In the genomic region with DNA sequence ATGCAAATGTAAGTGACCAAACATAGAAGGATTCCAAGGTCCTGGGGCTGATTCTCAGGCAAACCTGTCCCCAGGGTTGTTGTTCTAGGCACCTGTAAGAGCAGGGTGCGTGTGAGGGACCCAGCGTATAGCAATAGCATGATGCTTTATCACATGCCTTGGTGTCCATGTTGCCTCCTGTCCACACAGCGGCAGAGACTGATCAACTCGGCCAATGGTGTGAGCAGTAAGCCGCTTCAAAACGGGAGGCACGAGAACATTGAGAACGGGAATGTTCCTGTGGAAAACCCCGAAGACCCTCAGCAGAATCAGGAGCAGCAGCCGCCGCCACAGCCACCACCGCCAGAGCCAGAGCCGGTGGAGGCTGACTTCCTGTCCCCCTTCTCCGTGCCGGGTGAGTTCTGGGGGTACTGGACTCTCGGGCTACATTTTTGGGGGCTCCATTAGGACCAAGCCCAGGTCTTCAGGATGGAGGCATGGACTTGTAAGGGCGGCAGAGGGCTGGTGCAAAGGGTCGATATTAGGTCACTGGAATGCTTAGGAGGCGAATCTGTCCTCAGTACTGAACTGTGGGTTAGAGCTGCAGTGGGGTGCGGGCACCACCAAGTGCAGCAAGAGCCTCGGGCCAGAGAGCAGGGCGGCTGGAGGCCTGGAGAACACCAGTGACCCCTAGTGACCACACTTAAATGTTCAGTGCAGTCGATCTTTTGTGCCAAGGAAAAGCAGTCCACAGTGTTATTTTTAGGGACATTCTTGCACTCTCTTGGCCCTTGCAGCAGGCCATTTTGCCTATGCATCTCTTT, we compare ENCODE assay signal across 8 cellular contexts. TPM values are rescaled to one million over a fixed set of nuclear protein-coding genes. Genes with fewer than 3 reads are reported as not detected.
DNase-seq lines count a peak whose midpoint lies in the region; ATAC-seq, FAIRE-seq and TF ChIP-seq lines count a peak whose summit lies in the region.

No MANE protein-coding gene starts in this region.

- no peaks in the 10 kb centered on the region for H3K36me3 ChIP-seq in GM06990 (ENCODE audit: control insufficient read depth, insufficient read depth, low read length)
- H3K36me3 ChIP-seq in MM.1S (replicated peaks; ENCODE audit: insufficient read depth, low read length): no peaks in the 10 kb centered on the region
- H3K36me3 ChIP-seq in WERI-Rb-1: no peaks in the 10 kb centered on the region
- no peaks in the 10 kb centered on the region for H3K36me3 ChIP-seq in psoas muscle (ENCODE audit: insufficient read depth in 1 of 2, low read depth in 1 of 2)

- H3K9me3 ChIP-seq in A549 (no peaks in the 10 kb centered on the region), MM.1S (replicated peaks; ENCODE audit: insufficient read depth, low read length) (no peaks in the 10 kb centered on the region), WERI-Rb-1 (ENCODE audit: severe bottlenecking) (no peaks in the 10 kb centered on the region), psoas muscle (no peaks in the 10 kb centered on the region)

- peak; percentile 89 to 93 for ATAC-seq in A549
- ATAC-seq in psoas muscle: peak; percentile 54 to 78 (median 76)
- no peak for ATAC-seq in HG02763 (IDR thresholded peaks at IDR 0.05; ENCODE audit: unreplicated experiment)
- no peak for ATAC-seq in GM21423 (IDR thresholded peaks at IDR 0.05; ENCODE audit: unreplicated experiment)

- no peaks in the 10 kb centered on the region for H3K79me2 ChIP-seq in MM.1S (ENCODE audit: low read length)

- H3F3A ChIP-seq in MM.1S (ENCODE audit: insufficient read depth, low read length): no peaks in the 10 kb centered on the region

- TF ChIP-seq EP300 in A549 (IDR thresholded peaks at IDR 0.05): no peak

- peak; percentile 91 to 92 for TF ChIP-seq RAD21 in A549 (conservative IDR thresholded peaks at IDR 0.05 in 1 of 2, IDR thresholded peaks at IDR 0.05 in 1 of 2)

- H3K4me2 ChIP-seq in A549 (no peak overlapping the region), MM.1S (ENCODE audit: low read depth, low read length) (no peak overlapping the region)

- H3K4me1 ChIP-seq in A549: no peaks in the 10 kb centered on the region
- H3K4me1 ChIP-seq in MM.1S (ENCODE audit: low read length): no peaks in the 10 kb centered on the region
- H3K4me1 ChIP-seq in psoas muscle: no peaks in the 10 kb centered on the region

- no peaks in the 10 kb centered on the region for H4K20me1 ChIP-seq in MM.1S (ENCODE audit: insufficient read depth, low read length)

- POLR2A ChIA-PET in A549 (lab: Yijun Ruan, JAX): no interaction called here

- H3K27me3 ChIP-seq in GM06990 (replicated peaks; ENCODE audit: control insufficient read depth, insufficient read depth, low read length) (no peaks in the 10 kb centered on the region), MM.1S (replicated peaks; ENCODE audit: insufficient read depth, low read length) (no peaks in the 10 kb centered on the region), WERI-Rb-1 (ENCODE audit: insufficient read depth, low read depth, severe bottlenecking) (no peaks in the 10 kb centered on the region), psoas muscle (ENCODE audit: insufficient read depth in 3 of 3, low read length in 2 of 3) (no peaks in the 10 kb centered on the region)

- no peak overlapping the region for H2AFZ ChIP-seq in MM.1S (ENCODE audit: low read length)

- H3K27ac ChIP-seq in A549 (0 out of 6 replicates have a peak overlapping the region, but pooled peaks of 1 of the 2 experiments have one; percentile 29), MM.1S (ENCODE audit: low read length) (no peak overlapping the region), WERI-Rb-1 (no peak overlapping the region; the same call in 1 of the 2 replicates), psoas muscle (no peak overlapping the region)

- intact Hi-C loops in head of caudate nucleus (cut with DNase I) (no loop called here), psoas muscle (cut with DNase I) (loop anchor here in 1 of 2 donors (5.0 kb wide), 1 partner anchor 334 kb away; a partner anchor contains a TSS)

- peak; percentile 53 to 79 for DNase-seq in A549 (ENCODE audit: low read depth in 1 of 2, low spot score in 1 of 2)
- no peak for DNase-seq in GM06990 (ENCODE audit: extremely low read depth, insufficient read length)
- peak; percentile 41 for DNase-seq in MM.1S
- peak; percentile 80 for DNase-seq in WERI-Rb-1
- DNase-seq in head of caudate nucleus: peak in 24 of 42 donors; percentile 19 to 63 (median 40)
- DNase-seq in psoas muscle: peak; percentile 53 to 70

- H3K4me3 ChIP-seq in A549: no peak overlapping the region
- no peak overlapping the region for H3K4me3 ChIP-seq in GM06990 (replicated peaks; ENCODE audit: low read depth, low read length)
- no peak overlapping the region for H3K4me3 ChIP-seq in MM.1S (ENCODE audit: low read length)
- H3K4me3 ChIP-seq in WERI-Rb-1 (ENCODE audit: low read depth, low read length): no peak overlapping the region
- no peak overlapping the region for H3K4me3 ChIP-seq in psoas muscle

- TF ChIP-seq CTCF in A549 (IDR thresholded peaks at IDR 0.05) (peak; percentile 80), GM06990 (IDR thresholded peaks at IDR 0.05; ENCODE audit: insufficient read depth, low read length, poor library complexity, severe bottlenecking) (peak; percentile 78), MM.1S (IDR thresholded peaks at IDR 0.05; ENCODE audit: low read length) (peak; percentile 57), WERI-Rb-1 (IDR thresholded peaks at IDR 0.05; ENCODE audit: low read depth, low read length) (peak; percentile 95), psoas muscle (IDR thresholded peaks at IDR 0.05) (peak; percentile 46)

- CTCF ChIA-PET in A549 (lab: Yijun Ruan, JAX): interaction anchor here (0.6 to 3.8 kb wide), 18 partner anchors 10 to 364 kb away, joined by 3 to 27 read pairs (median 4); a partner anchor contains a TSS

- no peak for TF ChIP-seq POLR2A in A549 (IDR thresholded peaks at IDR 0.05; ENCODE audit: low read length)

- FAIRE-seq in A549 (lab: Jason Lieb, UNC): no peak

- 68% methylated on average over 19 of the region's 23 CpGs for WGBS in A549 (ENCODE audit: missing lambda C conversion rate)
- 57 to 62% (median 59%) methylated on average over 23 of the region's 23 CpGs for WGBS in psoas muscle, 3 donors

- H3K9me2 ChIP-seq in MM.1S (replicated peaks; ENCODE audit: insufficient read depth, low read length): no peaks in the 10 kb centered on the region

- no peak overlapping the region for H3K9ac ChIP-seq in MM.1S (ENCODE audit: low read length)

TF ChIP-seq in A549, 52 proteins besides CTCF, POLR2A, EP300 and RAD21:
- TF ChIP-seq RFX5 (IDR thresholded peaks at IDR 0.05) (no peak), SMC3 (IDR thresholded peaks at IDR 0.05) (peak; percentile 84)

RNA-seq across cellular contexts. Expression of a gene that starts 57.2 kb away (rescaled TPM):
- 5.6 and 8.1 TPM in 2 replicates for polyA plus RNA-seq in A549 (2011; rRNA removed)
- 10.2 and 14.2 TPM in 2 replicates for polyA plus RNA-seq in A549 (2012; cell fraction: cytosol; rRNA removed)
- polyA plus RNA-seq in A549 (2012; cell fraction: nucleus; rRNA removed): 14.1 and 18.1 TPM in 2 replicates
- 14.5 to 17.6 TPM (median 15.7 TPM) in 3 replicates for polyA plus RNA-seq in A549 (2017; fragmentation: RNase III; extraction: RNeasy Plus Mini Kit Qiagen cat#74134 plus additional on column Dnase treatment)
- 12.7 and 15.4 TPM in 2 replicates for polyA minus RNA-seq in A549 (2011; rRNA and poly(A)+ RNA removed)
- total RNA-seq in psoas muscle: 1 to 10 TPM; 3.8 to 8.7 (median 5.1) TPM
- 1 to 10 TPM; 1.2 to 2.9 (median 1.5) TPM for polyA plus RNA-seq in psoas muscle

Comparison
In these comparisons a context has a peak if more than half of its experiments do, and no peak if none do; other contexts are left out.
1. ATAC-seq: peak in A549 (2 of 2) and psoas muscle (4 of 4); none in HG02763 (single experiment) and GM21423 (single experiment).
2. Peak in every context shown above with its lines, with median percentiles within 50 percentile points of each other: CTCF ChIP-seq.